ENCODE assay signal across 18 cellular contexts in the genomic region with DNA sequence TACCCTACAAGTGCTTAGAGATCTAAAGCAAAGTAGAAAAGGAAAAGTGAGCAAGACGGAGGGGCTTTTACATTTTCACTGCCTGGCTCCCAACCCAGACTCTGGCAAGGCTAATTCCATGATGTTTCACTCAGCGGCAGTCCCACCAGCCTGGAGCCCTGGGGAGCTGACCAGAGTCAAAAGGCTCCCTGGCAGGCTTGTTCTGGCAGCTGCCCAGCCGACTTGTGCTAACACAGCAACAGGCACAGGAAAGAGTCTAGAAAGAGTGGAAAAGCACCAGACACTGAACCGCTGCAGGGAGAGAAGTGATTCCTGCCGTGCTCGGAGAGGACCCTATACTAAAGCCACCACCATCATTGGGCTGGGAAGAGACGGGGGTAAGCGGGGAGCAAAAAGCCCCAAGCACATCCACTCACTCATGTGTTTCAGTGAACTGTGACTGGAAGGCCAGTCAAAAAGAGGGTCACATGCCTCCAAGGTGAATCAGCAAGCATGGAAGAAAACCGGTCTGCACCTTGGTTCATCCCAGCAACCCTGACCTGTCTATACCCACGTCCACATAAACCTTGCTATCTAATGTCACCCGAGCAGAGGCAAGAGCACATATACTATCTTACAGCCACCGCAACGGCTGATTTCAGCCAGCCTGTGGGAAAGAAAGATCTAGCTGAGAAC. TPM values are rescaled to one million over a fixed set of nuclear protein-coding genes. Genes with fewer than 3 reads are reported as not detected.
DNase-seq lines count a peak whose midpoint lies in the region; ATAC-seq and TF ChIP-seq lines count a peak whose summit lies in the region.
"Had no signal": no experiment of that assay in that cellular context is flagged by ENCODE, and none has a peak within 500 bp of the region (broad histone marks: within the 10 kb centered on the region; RNA-seq: fewer than 3 reads in every experiment).

No MANE protein-coding gene starts in this region.

- no peak overlapping the region for H2AFZ ChIP-seq in trophoblast cell (ENCODE audit: insufficient read depth, low read length, poor library complexity)
- H2AFZ ChIP-seq: PC-9 had no signal

- no peak overlapping the region for H3K18ac ChIP-seq in trophoblast cell (ENCODE audit: low read length)

- no peak overlapping the region for H2BK12ac ChIP-seq in trophoblast cell (ENCODE audit: low read length)

- intact Hi-C loops in Right ventricle myocardium superior (cut with DNase I): loop anchor here (2.0 kb wide), 1 partner anchor 65 kb away; no protein-coding TSS in a partner anchor

- no peak overlapping the region for H4K8ac ChIP-seq in trophoblast cell (ENCODE audit: low read depth, low read length)

- no peak overlapping the region for H2BK5ac ChIP-seq in trophoblast cell (ENCODE audit: low read depth, low read length, poor library complexity)

- POLR2A ChIA-PET in HEK293 (lab: Yijun Ruan, JAX): no interaction called here

- H3K27me3 Mint-ChIP-seq in endodermal cell (ENCODE audit: insufficient read depth): no peaks in the 10 kb centered on the region
- H3K27me3 Mint-ChIP-seq: brain had no signal

- H2AK5ac ChIP-seq in trophoblast cell (ENCODE audit: low read length): no peak overlapping the region

- H3K4me1 ChIP-seq in HEK293 (ENCODE audit: control insufficient read depth, insufficient read depth, low read length) (no peaks in the 10 kb centered on the region), trophoblast cell (ENCODE audit: control insufficient read depth in 1 of 2, insufficient read depth in 2 of 2, low read length in 2 of 2) (peaks cover 0 to 4% of the 10 kb centered on the region in 2 experiments), endodermal cell (ENCODE audit: control insufficient read depth, insufficient read depth, low read length) (peaks cover 13% of the 10 kb centered on the region)

- H3K27me3 ChIP-seq in trophoblast cell (ENCODE audit: insufficient read depth, low read length) (no peaks in the 10 kb centered on the region), endodermal cell (ENCODE audit: control insufficient read depth, insufficient read depth, low read length, poor library complexity, severe bottlenecking) (no peaks in the 10 kb centered on the region)

- no peak overlapping the region for H3K23ac ChIP-seq in trophoblast cell (ENCODE audit: low read length)

- no peak for TF ChIP-seq CTCF in HEK293 (tag by site-specific recombination; IDR thresholded peaks at IDR 0.05)
- TF ChIP-seq CTCF in endodermal cell (conservative IDR thresholded peaks at IDR 0.05): no peak

- no peaks in the 10 kb centered on the region for H3K79me2 ChIP-seq in trophoblast cell (ENCODE audit: control insufficient read depth, insufficient read depth, low read length, poor library complexity)

- WGBS in trophoblast cell (ENCODE audit: extremely low coverage, insufficient coverage, insufficient read length): no CpG with 5 or more reads among the region's 13 CpGs
- WGBS in endodermal cell (ENCODE audit: insufficient coverage in 1 of 2, insufficient read length in 1 of 2), 2 experiments: 91% methylated on average over 9 to 13 of the region's 13 CpGs

- H3K14ac ChIP-seq in trophoblast cell (ENCODE audit: low read length): no peak overlapping the region

- no peak overlapping the region for H4K91ac ChIP-seq in trophoblast cell (ENCODE audit: low read depth, low read length)

- DNase-seq in brain pericyte (ENCODE audit: low read depth, low spot score) (peak; percentile 40), Right ventricle myocardium superior (peak; percentile 87), trophoblast cell (peak; percentile 18 to 45), NCI-H526 (lab: John Stamatoyannopoulos, UW) (no peak), endodermal cell (no peak), NCI-H2081 treated with DMSO at 0.1 percent for 48 hours (lab: John Stamatoyannopoulos, UW) (no peak)
- no peak for DNase-seq in activated CD8-positive, alpha-beta memory T cell treated with anti-CD3 and anti-CD28 coated beads for 24 hours
- DNase-seq: activated CD4-positive, alpha-beta T cell treated with anti-CD3 and anti-CD28 coated beads for 48 hours; activated T-cell treated with anti-CD3 and anti-CD28 coated beads, Interleukin-2, amount 50 U/mL, for 48 hours; NCI-H2227 treated with DMSO at 0.1 percent for 48 hours; nephron progenitor cell; stimulated activated CD4-positive, alpha-beta T cell treated with anti-CD3 and anti-CD28 coated beads, Interleukin-12 subunit alpha, Interleukin-12 subunit beta, amount 100 ng/mL, for 4 hours had no signal

- H3K9ac ChIP-seq in trophoblast cell (ENCODE audit: low read length) (peak overlapping the region; percentile 45), endodermal cell (ENCODE audit: extremely low read depth, low read length, poor library complexity, severe bottlenecking) (no peak overlapping the region)

- H3K79me1 ChIP-seq in trophoblast cell (ENCODE audit: low read length): no peaks in the 10 kb centered on the region

- no peak overlapping the region for H4K12ac ChIP-seq in trophoblast cell (ENCODE audit: low read depth, low read length)

- H3K4me1 Mint-ChIP-seq in endodermal cell: peaks cover 45% of the 10 kb centered on the region

- peak; percentile 46 for ATAC-seq in Right ventricle myocardium superior (ENCODE audit: poor library complexity)

- H3K4me3 Mint-ChIP-seq in endodermal cell: no peak overlapping the region
- H3K4me3 Mint-ChIP-seq: brain, nephron progenitor cell had no signal

- H3K4me3 ChIP-seq in HEK293 (ENCODE audit: low read depth, low read length) (no peak overlapping the region), trophoblast cell (ENCODE audit: low read depth, low read length) (no peak overlapping the region), endodermal cell (ENCODE audit: low read length) (no peak overlapping the region)
- H3K4me3 ChIP-seq: PC-9 had no signal

- no peak overlapping the region for H3K4me2 ChIP-seq in trophoblast cell (ENCODE audit: low read length)
- H3K4me2 ChIP-seq: PC-9 had no signal

- H3K36me3 ChIP-seq in HEK293 (ENCODE audit: control insufficient read depth in 2 of 2, insufficient read depth in 1 of 2, low read length in 2 of 2): peaks cover 7 to 59% of the 10 kb centered on the region in 2 experiments; a peak in 2 of 3 replicates
- peaks cover 14 to 24% of the 10 kb centered on the region in 2 experiments for H3K36me3 ChIP-seq in trophoblast cell (ENCODE audit: control insufficient read depth in 1 of 2, insufficient read depth in 2 of 2, low read length in 2 of 2)
- peaks cover 46% of the 10 kb centered on the region for H3K36me3 ChIP-seq in endodermal cell (ENCODE audit: control insufficient read depth, insufficient read depth, low read length)

- no peaks in the 10 kb centered on the region for H3K9me3 ChIP-seq in HEK293 (ENCODE audit: control insufficient read depth, insufficient read depth, low read depth, low read length)
- H3K9me3 ChIP-seq in trophoblast cell (ENCODE audit: insufficient read depth, low read depth, low read length): no peaks in the 10 kb centered on the region
- no peaks in the 10 kb centered on the region for H3K9me3 ChIP-seq in endodermal cell (ENCODE audit: control insufficient read depth, low read length)

- no peaks in the 10 kb centered on the region for H3K9me3 Mint-ChIP-seq in endodermal cell
- H3K9me3 Mint-ChIP-seq: brain, nephron progenitor cell had no signal

- no peak overlapping the region for H3K4ac ChIP-seq in trophoblast cell (ENCODE audit: low read depth, low read length)

- H3K27ac ChIP-seq in HEK293 (ENCODE audit: extremely low read depth, low read depth, low read length): no peak overlapping the region
- H3K27ac ChIP-seq in trophoblast cell (ENCODE audit: low read depth, low read length): no peak overlapping the region
- H3K27ac ChIP-seq in endodermal cell (ENCODE audit: low read depth, low read length): no peak overlapping the region
- H3K27ac ChIP-seq: PC-9 had no signal

- H3K36me3 Mint-ChIP-seq in endodermal cell (ENCODE audit: low read depth): peaks cover 34% of the 10 kb centered on the region

- CTCF ChIA-PET in HEK293 (lab: Yijun Ruan, JAX): interaction anchor here (0.5 to 2.5 kb wide), 12 partner anchors 8 to 902 kb away, joined by 3 to 66 read pairs (median 6); a partner anchor contains a TSS

- no peak overlapping the region for H2BK120ac ChIP-seq in trophoblast cell (ENCODE audit: insufficient read depth, low read length, poor library complexity)

- no peak overlapping the region for H3K27ac Mint-ChIP-seq in endodermal cell
- H3K27ac Mint-ChIP-seq: nephron progenitor cell had no signal

TF ChIP-seq in HEK293, 187 proteins besides CTCF, POLR2A, EP300 and RAD21:
- TF ChIP-seq, protein P1, sequence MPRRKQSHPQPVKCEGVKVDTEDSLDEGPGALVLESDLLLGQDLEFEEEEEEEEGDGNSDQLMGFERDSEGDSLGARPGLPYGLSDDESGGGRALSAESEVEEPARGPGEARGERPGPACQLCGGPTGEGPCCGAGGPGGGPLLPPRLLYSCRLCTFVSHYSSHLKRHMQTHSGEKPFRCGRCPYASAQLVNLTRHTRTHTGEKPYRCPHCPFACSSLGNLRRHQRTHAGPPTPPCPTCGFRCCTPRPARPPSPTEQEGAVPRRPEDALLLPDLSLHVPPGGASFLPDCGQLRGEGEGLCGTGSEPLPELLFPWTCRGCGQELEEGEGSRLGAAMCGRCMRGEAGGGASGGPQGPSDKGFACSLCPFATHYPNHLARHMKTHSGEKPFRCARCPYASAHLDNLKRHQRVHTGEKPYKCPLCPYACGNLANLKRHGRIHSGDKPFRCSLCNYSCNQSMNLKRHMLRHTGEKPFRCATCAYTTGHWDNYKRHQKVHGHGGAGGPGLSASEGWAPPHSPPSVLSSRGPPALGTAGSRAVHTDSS (tag by site-specific recombination; IDR thresholded peaks at IDR 0.05): no peak
- 0 out of 2 replicates have a peak, but pooled peaks have one; percentile 23 for TF ChIP-seq SCRT2 (tag by site-specific recombination; IDR thresholded peaks at IDR 0.05)
TF ChIP-seq in HEK293: peak in this region for 1.

RNA-seq across cellular contexts. Expression of a gene that starts 8.0 kb away (rescaled TPM):
- total RNA-seq in Right ventricle myocardium superior (35.9 TPM), endodermal cell (10 to 100 TPM; 43.0 to 47.6 TPM)
- 20.0 and 20.3 TPM in 2 replicates for polyA plus RNA-seq in trophoblast cell (2013)
- polyA plus RNA-seq in endodermal cell (2013, experiment 1 of 2): 29.8 TPM
- polyA plus RNA-seq in endodermal cell (2013, experiment 2 of 2): 31.3 TPM

RNA-seq across cellular contexts. Expression of a gene that starts 58.8 kb away (rescaled TPM):
- 20.9 TPM for total RNA-seq in Right ventricle myocardium superior
- polyA plus RNA-seq in trophoblast cell (2013): not detected in 2 replicates
- total RNA-seq in endodermal cell: 1 to 10 TPM; 9.0 TPM
- 7.8 TPM for polyA plus RNA-seq in endodermal cell (2013, experiment 1 of 2)
- polyA plus RNA-seq in endodermal cell (2013, experiment 2 of 2): 6.7 TPM
- total RNA-seq: H4, HT-29, PC-9 had no signal
- polyA plus RNA-seq: AG04450 had no signal

Comparison
In these comparisons a context has a peak if more than half of its experiments do, and no peak if none do; other contexts are left out.
1. DNase-seq: peak in brain pericyte (single experiment), Right ventricle myocardium superior (single experiment) and trophoblast cell (2 of 2); none in NCI-H526 (0 of 2), endodermal cell (single experiment), NCI-H2081 treated with DMSO at 0.1 percent for 48 hours (single experiment) and activated CD8-positive, alpha-beta memory T cell treated with anti-CD3 and anti-CD28 coated beads for 24 hours (single experiment).